ENCODE assay signal across 12 cellular contexts in genomic region chr2:173881886-173882285, GRCh38.
"Had no signal": no experiment of that assay in that cellular context is flagged by ENCODE, and none has a peak within 500 bp of the region (broad histone marks: within the 10 kb centered on the region; RNA-seq: fewer than 3 reads in every experiment).

No MANE protein-coding gene starts in this region.

- H3K4me3 ChIP-seq: esophagus muscularis mucosa, heart right ventricle, suprapubic skin had no signal

- H3K27me3 ChIP-seq: brain microvascular endothelial cell, esophagus muscularis mucosa, suprapubic skin had no signal

- DNase-seq: activated CD4-positive, alpha-beta memory T cell treated with anti-CD3 and anti-CD28 coated beads for 36 hours; activated effector memory CD4-positive, alpha-beta T cell treated with anti-CD3 and anti-CD28 coated beads, Interleukin-2, amount 50 U/mL, for 16 hours; activated T-cell treated with anti-CD3 and anti-CD28 coated beads, Interleukin-2, amount 50 U/mL, for 4 hours; brain microvascular endothelial cell; heart right ventricle; stimulated activated CD4-positive, alpha-beta T cell treated with anti-CD3 and anti-CD28 coated beads, Interleukin-4, amount 100 ng/mL, for 1 hour; stimulated activated CD8-positive, alpha-beta memory T cell treated with anti-CD3 and anti-CD28 coated beads, Interleukin-4, amount 100 ng/mL, for 48 hours; stimulated activated naive CD8-positive, alpha-beta T cell treated with anti-CD3 and anti-CD28 coated beads, Interleukin-15, Interleukin-2, amounts not matched to agents 100 U/mL and 50 U/mL, for 24 hours; T-helper 9 cell had no signal

- H3K27ac ChIP-seq: brain microvascular endothelial cell, esophagus muscularis mucosa, heart right ventricle, suprapubic skin had no signal

- H3K36me3 ChIP-seq: brain microvascular endothelial cell, esophagus muscularis mucosa, heart right ventricle, suprapubic skin had no signal

- H3K9me3 ChIP-seq: esophagus muscularis mucosa, suprapubic skin had no signal

- ATAC-seq: activated naive CD4-positive, alpha-beta T cell treated with anti-CD3 and anti-CD28 coated beads, Interleukin-2, amount 50 U/mL, for 72 hours; activated T-cell treated with anti-CD3 and anti-CD28 coated beads, Interleukin-2, amount 50 U/mL, for 4 hours; stimulated activated naive CD8-positive, alpha-beta T cell treated with anti-CD3 and anti-CD28 coated beads, Interleukin-15, Interleukin-2, amounts not matched to agents 100 U/mL and 50 U/mL, for 24 hours had no signal
